ENCODE assay signal across 1 cellular context in genomic region chr10:77943086-77943901, GRCh38.
A peak's percentile ranks its signal among the peaks of the same experiment; 100 is the strongest.
TF ChIP-seq lines count a peak whose summit lies in the region.

No MANE protein-coding gene starts in this region.

TF ChIP-seq in HEK293, 187 proteins besides CTCF, POLR2A, EP300 and RAD21 (continued from another document and continues in another):
- TF ChIP-seq ZNF704 (tag by site-specific recombination; IDR thresholded peaks at IDR 0.05) (no peak), ZNF639 (tag by site-specific recombination; IDR thresholded peaks at IDR 0.05) (peak; percentile 49; the same call in 1 of the 2 replicates), ZNF621 (tag by site-specific recombination; IDR thresholded peaks at IDR 0.05) (no peak), ZNF366 (tag by site-specific recombination; conservative IDR thresholded peaks at IDR 0.05) (peak; percentile 60), ZNF600 (tag by site-specific recombination; IDR thresholded peaks at IDR 0.05) (peak; percentile 72), ATF2 (tag by site-specific recombination; IDR thresholded peaks at IDR 0.05; ENCODE audit: low read depth) (peak; percentile 86), KLF17 (tag by site-specific recombination; IDR thresholded peaks at IDR 0.05) (peak; percentile 63; the same call in 1 of the 2 replicates), ZNF426 (tag by site-specific recombination; IDR thresholded peaks at IDR 0.05) (no peak), ZNF692 (tag by site-specific recombination; IDR thresholded peaks at IDR 0.05) (no peak), HOXD13 (CRISPR knock-in tag; IDR thresholded peaks at IDR 0.05; ENCODE audit: borderline replicate concordance) (no peak), YY1 (tag by site-specific recombination; IDR thresholded peaks at IDR 0.05) (no peak), ZBTB21 (tag by site-specific recombination; IDR thresholded peaks at IDR 0.05) (no peak; the same call in 1 of the 2 replicates), PRDM4 (tag by site-specific recombination; IDR thresholded peaks at IDR 0.05) (no peak), ZNF561 (tag by site-specific recombination; IDR thresholded peaks at IDR 0.05; ENCODE audit: borderline replicate concordance) (0 out of 2 replicates have a peak, but pooled peaks have one; percentile 47), ZNF174 (tag by site-specific recombination; IDR thresholded peaks at IDR 0.05) (no peak), ZNF148 (tag by site-specific recombination; IDR thresholded peaks at IDR 0.05; ENCODE audit: borderline replicate concordance) (no peak), ZSCAN18 (tag by site-specific recombination; IDR thresholded peaks at IDR 0.05) (no peak), ZNF776 (tag by site-specific recombination; IDR thresholded peaks at IDR 0.05; ENCODE audit: borderline replicate concordance) (no peak), ZNF362 (tag by site-specific recombination; IDR thresholded peaks at IDR 0.05) (0 out of 2 replicates have a peak, but pooled peaks have one; percentile 58), ZNF202 (tag by site-specific recombination; IDR thresholded peaks at IDR 0.05; ENCODE audit: borderline replicate concordance) (no peak), ZNF488 (tag by site-specific recombination; IDR thresholded peaks at IDR 0.05) (no peak), ZNF585B (tag by site-specific recombination; IDR thresholded peaks at IDR 0.05) (no peak), ZNF626 (tag by site-specific recombination; IDR thresholded peaks at IDR 0.05) (no peak), ZNF223 (tag by site-specific recombination; IDR thresholded peaks at IDR 0.05) (no peak), TSHZ1 (tag by site-specific recombination; IDR thresholded peaks at IDR 0.05; ENCODE audit: borderline replicate concordance) (peak; percentile 83), ZNF837 (tag by site-specific recombination; IDR thresholded peaks at IDR 0.05) (no peak), ZNF157 (tag by site-specific recombination; IDR thresholded peaks at IDR 0.05) (no peak), ZNF16 (tag by site-specific recombination; IDR thresholded peaks at IDR 0.05; ENCODE audit: low read depth) (no peak), ZNF23 (tag by site-specific recombination; IDR thresholded peaks at IDR 0.05; ENCODE audit: borderline replicate concordance) (no peak), AEBP2 (tag by site-specific recombination; IDR thresholded peaks at IDR 0.05; ENCODE audit: borderline replicate concordance) (no peak), SP2 (tag by site-specific recombination; IDR thresholded peaks at IDR 0.05) (no peak), ZBTB6 (tag by site-specific recombination; IDR thresholded peaks at IDR 0.05) (no peak), ZFHX2 (tag by site-specific recombination; conservative IDR thresholded peaks at IDR 0.05) (no peak)
